1 cellular context compared by ENCODE assay signal in the genomic region with DNA sequence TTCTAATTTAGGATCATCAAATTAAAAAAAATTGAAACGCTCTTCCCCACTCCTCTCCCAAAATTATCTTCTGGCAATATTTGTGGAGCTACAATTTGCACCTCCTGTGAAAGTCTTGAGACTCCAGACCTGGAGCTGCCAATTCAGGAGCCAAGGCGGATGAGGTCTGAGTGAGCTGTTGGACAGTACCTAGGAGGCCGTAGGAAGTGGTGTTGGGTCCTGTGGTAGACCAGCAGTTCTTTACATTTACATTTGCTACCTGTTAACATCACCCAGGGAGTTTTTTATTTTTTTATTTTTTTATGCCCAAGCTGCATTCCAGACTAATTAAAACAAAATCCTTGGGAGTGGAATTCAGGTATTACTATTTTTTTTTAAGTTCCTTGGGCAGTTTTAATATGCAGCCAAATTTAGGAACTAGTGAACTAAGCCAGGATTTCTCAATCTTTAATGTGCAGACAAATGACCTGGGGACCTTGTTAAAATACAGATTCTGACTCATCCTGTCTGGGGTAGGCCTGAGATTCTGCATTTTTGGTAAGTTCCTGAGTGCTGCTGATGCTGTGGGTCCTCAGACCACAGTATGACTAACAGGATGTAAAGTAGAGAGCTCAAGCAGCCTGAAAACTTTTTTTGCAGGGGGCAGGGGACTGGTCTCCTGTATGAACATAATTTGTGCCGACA.
TF ChIP-seq lines count a peak whose summit lies in the region.

No MANE protein-coding gene starts in this region.

TF ChIP-seq in SK-N-SH, 30 proteins besides CTCF, POLR2A, EP300 and RAD21 (continued from another document):
- TF ChIP-seq TEAD4 (IDR thresholded peaks at IDR 0.05; ENCODE audit: borderline replicate concordance, insufficient read depth) (peak; percentile 54; the same call in 1 of the 2 replicates), MEF2A (IDR thresholded peaks at IDR 0.05; ENCODE audit: borderline replicate concordance, low read depth) (peak; percentile 27), NFIC (IDR thresholded peaks at IDR 0.05; ENCODE audit: borderline replicate concordance) (peak; percentile 54), PBX3 (IDR thresholded peaks at IDR 0.05) (peak; percentile 52), SIN3A (IDR thresholded peaks at IDR 0.05; ENCODE audit: borderline replicate concordance, low read depth, low read length) (no peak)
